In genomic region chr4:7127591-7127990, GRCh38 we compare ENCODE assay signal across 17 cellular contexts. TPM values are rescaled to one million over a fixed set of nuclear protein-coding genes. Genes with fewer than 3 reads are reported as not detected.
DNase-seq lines count a peak whose midpoint lies in the region; ATAC-seq and TF ChIP-seq lines count a peak whose summit lies in the region.
"Had no signal": no experiment of that assay in that cellular context is flagged by ENCODE, and none has a peak within 500 bp of the region (broad histone marks: within the 10 kb centered on the region; RNA-seq: fewer than 3 reads in every experiment).

No MANE protein-coding gene starts in this region.

- H2BK15ac ChIP-seq in H9 (ENCODE audit: low read depth, low read length) = no peak overlapping the region

- no CpG with 5 or more reads among the region's 18 CpGs for WGBS in H9 (ENCODE audit: extremely low coverage, insufficient read length, low lambda C conversion rate)
- WGBS in SK-N-SH (ENCODE audit: low lambda C conversion rate) = 77% methylated on average over 18 of the region's 18 CpGs
- 75 to 82% methylated on average over 2 to 11 of the region's 18 CpGs for WGBS in gastroesophageal sphincter (ENCODE audit: low coverage in 1 of 2), 2 donors

- no peaks in the 10 kb centered on the region for H4K20me1 ChIP-seq in H9 (ENCODE audit: control insufficient read depth, insufficient read depth, insufficient read length)
- H4K20me1 ChIP-seq in osteoblast (ENCODE audit: insufficient read depth, low read length) = peaks cover 4% of the 10 kb centered on the region
- H4K20me1 ChIP-seq in SK-N-SH (ENCODE audit: insufficient read depth) = no peaks in the 10 kb centered on the region

- H4K5ac ChIP-seq in H9 (ENCODE audit: insufficient read length, low read depth, low read length) = no peak overlapping the region

- no peak overlapping the region for H3K4me3 Mint-ChIP-seq in H9
- H3K4me3 Mint-ChIP-seq: CD14-positive monocyte; CD4-positive, alpha-beta T cell; CD8-positive, alpha-beta memory T cell had no signal

- ATAC-seq in gastroesophageal sphincter = no peak
- ATAC-seq: GM12878 had no signal

- no peak overlapping the region for H2BK12ac ChIP-seq in H9 (ENCODE audit: insufficient read length, low read depth, low read length)

- H3K4me1 ChIP-seq in H9 (ENCODE audit: insufficient read depth, low read length) = no peaks in the 10 kb centered on the region
- H3K4me1 ChIP-seq in osteoblast (ENCODE audit: insufficient read depth, low read length) = peaks cover 19% of the 10 kb centered on the region
- no peaks in the 10 kb centered on the region for H3K4me1 ChIP-seq in SK-N-SH (ENCODE audit: control insufficient read depth in 1 of 2, insufficient read depth in 2 of 2, low read depth in 1 of 2, low read length in 1 of 2)
- peaks cover 0 to 34% (median 0%) of the 10 kb centered on the region in 3 donors for H3K4me1 ChIP-seq in gastroesophageal sphincter

- no peak for DNase-seq in H9
- peak; percentile 45 for DNase-seq in islet precursor cell
- no peak for DNase-seq in osteoblast (ENCODE audit: insufficient read length, low spot score, missing footprints)
- DNase-seq in SK-N-SH = no peak
- no peak for DNase-seq in NCI-H2107 treated with DMSO at 0.1 percent for 48 hours (lab: John Stamatoyannopoulos, UW; ENCODE audit: unreplicated experiment)
- no peak for DNase-seq in NCI-H446 treated with DMSO at 0.1 percent for 48 hours (lab: John Stamatoyannopoulos, UW)
- DNase-seq: CD4-positive, alpha-beta T cell; CD8-positive, alpha-beta memory T cell; DMS 273 treated with DMSO at 0.1 percent for 48 hours; DMS79; EL; GDM1; GOT3; HCEC 1CT had no signal

- POLR2A ChIA-PET in SK-N-SH (lab: Yijun Ruan, JAX) = no interaction called here

- H3K36me3 Mint-ChIP-seq in H9 (ENCODE audit: insufficient read depth in 1 of 3, low read depth in 3 of 3) = no peaks in the 10 kb centered on the region
- H3K36me3 Mint-ChIP-seq: CD14-positive monocyte; CD8-positive, alpha-beta memory T cell had no signal

- TF ChIP-seq EP300 in SK-N-SH (IDR thresholded peaks at IDR 0.05; ENCODE audit: borderline replicate concordance in 1 of 2, low read depth in 1 of 2, low read length in 1 of 2) (no peak), gastroesophageal sphincter (IDR thresholded peaks at IDR 0.05) (no peak)

- CTCF ChIA-PET in SK-N-SH (lab: Yijun Ruan, JAX) = no interaction called here

- no peaks in the 10 kb centered on the region for H3K9me2 ChIP-seq in SK-N-SH

- H3K9me3 Mint-ChIP-seq in H9 = no peaks in the 10 kb centered on the region
- H3K9me3 Mint-ChIP-seq: CD4-positive, alpha-beta T cell; CD8-positive, alpha-beta memory T cell had no signal

- peak overlapping the region in 2 of 3 experiments; percentile 25 to 34; a peak in 2 of 7 replicates for H3K27ac Mint-ChIP-seq in H9
- H3K27ac Mint-ChIP-seq: CD14-positive monocyte; CD4-positive, alpha-beta T cell; CD8-positive, alpha-beta memory T cell had no signal

- H4K8ac ChIP-seq in H9 (replicated peaks; ENCODE audit: insufficient read length, low read depth, low read length) = no peak overlapping the region

- no peak for TF ChIP-seq CTCF in H9 (conservative IDR thresholded peaks at IDR 0.05)
- TF ChIP-seq CTCF in osteoblast (IDR thresholded peaks at IDR 0.05; ENCODE audit: extremely low read depth, low read depth, low read length) = no peak
- no peak for TF ChIP-seq CTCF in SK-N-SH (IDR thresholded peaks at IDR 0.05)
- no peak for TF ChIP-seq CTCF in gastroesophageal sphincter (IDR thresholded peaks at IDR 0.05)

- no peak overlapping the region for H2BK20ac ChIP-seq in H9 (ENCODE audit: low read depth, low read length, poor library complexity, severe bottlenecking)

- no peak overlapping the region for H3K4me3 ChIP-seq in osteoblast (ENCODE audit: insufficient read depth, low read length)
- no peak overlapping the region for H3K4me3 ChIP-seq in SK-N-SH (ENCODE audit: low read depth in 2 of 2, low read length in 1 of 2)
- H3K4me3 ChIP-seq in gastroesophageal sphincter = no peak overlapping the region
- H3K4me3 ChIP-seq: GM12878 had no signal

- no peak overlapping the region for H3K18ac ChIP-seq in H9 (ENCODE audit: insufficient read length, low read depth, low read length)

- H3K23ac ChIP-seq in H9 (ENCODE audit: insufficient read length, low read depth, low read length) = no peak overlapping the region

- no peak for TF ChIP-seq RAD21 in SK-N-SH (IDR thresholded peaks at IDR 0.05; ENCODE audit: low read length)

- no peak overlapping the region for H4K91ac ChIP-seq in H9 (ENCODE audit: insufficient read length, low read depth, low read length)

- no peak overlapping the region for H2AK5ac ChIP-seq in H9 (ENCODE audit: insufficient read length, low read length)

- no peaks in the 10 kb centered on the region for H3K36me3 ChIP-seq in osteoblast (ENCODE audit: insufficient read depth, low read length)
- no peaks in the 10 kb centered on the region for H3K36me3 ChIP-seq in SK-N-SH (replicated peaks in 1 of 2; ENCODE audit: control insufficient read depth in 1 of 2, insufficient read depth in 2 of 2, low read length in 1 of 2)
- no peaks in the 10 kb centered on the region for H3K36me3 ChIP-seq in gastroesophageal sphincter

- no peak overlapping the region for H3K56ac ChIP-seq in H9 (ENCODE audit: insufficient read length, low read depth, low read length)

- no peaks in the 10 kb centered on the region for H3K27me3 ChIP-seq in H9 (ENCODE audit: insufficient read depth, low read length)
- peaks cover 4% of the 10 kb centered on the region for H3K27me3 ChIP-seq in osteoblast (ENCODE audit: insufficient read depth, low read length)
- H3K27me3 ChIP-seq in SK-N-SH (ENCODE audit: insufficient read depth) = no peaks in the 10 kb centered on the region
- H3K27me3 ChIP-seq in gastroesophageal sphincter = no peaks in the 10 kb centered on the region

- no peak overlapping the region for H2BK5ac ChIP-seq in H9 (ENCODE audit: insufficient read length, low read length)

- H3K27ac ChIP-seq in H9 (ENCODE audit: insufficient read length, low read depth, low read length) (no peak overlapping the region), osteoblast (ENCODE audit: low read depth, low read length) (no peak overlapping the region), SK-N-SH (ENCODE audit: low read depth in 2 of 2, low read length in 1 of 2) (no peak overlapping the region), gastroesophageal sphincter (no peak overlapping the region)

- H3K4me1 Mint-ChIP-seq in H9 = peaks cover 0 to 5% of the 10 kb centered on the region in 2 experiments; a peak in 2 of 4 replicates
- H3K4me1 Mint-ChIP-seq: CD14-positive monocyte; CD8-positive, alpha-beta memory T cell had no signal

- peaks cover 5% of the 10 kb centered on the region for H3K27me3 Mint-ChIP-seq in H9 (ENCODE audit: low read depth)

- H3K4ac ChIP-seq in H9 (ENCODE audit: low read depth, low read length) = no peak overlapping the region

- no peak overlapping the region for H2BK120ac ChIP-seq in H9 (ENCODE audit: low read depth, low read length, poor library complexity, severe bottlenecking)

- no peak overlapping the region for H3K4me2 ChIP-seq in H9 (ENCODE audit: insufficient read depth, insufficient read length, low read length)
- no peak overlapping the region for H3K4me2 ChIP-seq in osteoblast (ENCODE audit: insufficient read depth, low read length)
- H3K4me2 ChIP-seq in SK-N-SH = no peak overlapping the region

- H3F3A ChIP-seq in SK-N-SH (replicated peaks; ENCODE audit: insufficient read depth) = no peaks in the 10 kb centered on the region

- H3K9me3 ChIP-seq in H9 (ENCODE audit: control insufficient read depth, low read depth, low read length) (no peaks in the 10 kb centered on the region), osteoblast (ENCODE audit: low read depth, low read length) (no peaks in the 10 kb centered on the region), SK-N-SH (no peaks in the 10 kb centered on the region), gastroesophageal sphincter (no peaks in the 10 kb centered on the region)

- H2AFZ ChIP-seq in H9 (ENCODE audit: low read length) = no peak overlapping the region
- peak overlapping the region; percentile 41 for H2AFZ ChIP-seq in osteoblast (ENCODE audit: low read length)
- no peak overlapping the region for H2AFZ ChIP-seq in SK-N-SH (ENCODE audit: low read depth)

- no peak overlapping the region for H3K14ac ChIP-seq in H9 (ENCODE audit: insufficient read depth, low read length)

- H3K79me2 ChIP-seq in H9 (ENCODE audit: insufficient read depth, low read length) (no peaks in the 10 kb centered on the region), osteoblast (ENCODE audit: insufficient read depth, low read length) (no peaks in the 10 kb centered on the region), SK-N-SH (ENCODE audit: insufficient read depth) (no peaks in the 10 kb centered on the region)

- H3K23me2 ChIP-seq in H9 (ENCODE audit: insufficient read length, low read depth, low read length, poor library complexity, severe bottlenecking) = no peaks in the 10 kb centered on the region

- no peak for TF ChIP-seq POLR2A in gastroesophageal sphincter (IDR thresholded peaks at IDR 0.05)

- H3K79me1 ChIP-seq in H9 (ENCODE audit: insufficient read depth, low read depth, low read length, poor library complexity, severe bottlenecking) = no peaks in the 10 kb centered on the region

- H3K9ac ChIP-seq in H9 (ENCODE audit: extremely low read depth, insufficient read length, low read length) (no peak overlapping the region), SK-N-SH (no peak overlapping the region)

- H3T11ph ChIP-seq in H9 (ENCODE audit: low read length) = no peak overlapping the region

TF ChIP-seq in SK-N-SH, 30 proteins besides CTCF, POLR2A, EP300 and RAD21:
- TF ChIP-seq POLR2AphosphoS5 (IDR thresholded peaks at IDR 0.05; ENCODE audit: low read depth, low read length) = no peak

RNA-seq across cellular contexts. Expression of gene GRPEL1, which starts 59.7 kb away (rescaled TPM):
- total RNA-seq in H9 (2021) (40.7 and 41.3 TPM in 2 replicates), osteoblast (10.3 and 21.0 TPM in 2 replicates), gastroesophageal sphincter (10 to 100 TPM; 14.0 to 32.8 (median 23.9) TPM)
- polyA plus RNA-seq in SK-N-SH (2012; rRNA removed) = 29.8 and 32.8 TPM in 2 replicates
- polyA plus RNA-seq in SK-N-SH (2012; cell fraction: cytosol; rRNA removed) = 40.0 and 49.0 TPM in 2 replicates
- 13.1 and 20.5 TPM in 2 replicates for polyA plus RNA-seq in SK-N-SH (2012; cell fraction: nucleus; rRNA removed)
